In genomic region chr5:96259211-96259772, GRCh38 we compare ENCODE assay signal across 1 cellular context.
TF ChIP-seq lines count a peak whose summit lies in the region.

No MANE protein-coding gene starts in this region.

TF ChIP-seq in HCT116, 20 proteins besides CTCF, POLR2A, EP300 and RAD21 (continued from another document):
- TF ChIP-seq CBX3 (IDR thresholded peaks at IDR 0.05; ENCODE audit: low read depth) (no peak), EZH2 (IDR thresholded peaks at IDR 0.05) (no peak), ELF1 (IDR thresholded peaks at IDR 0.05; ENCODE audit: borderline replicate concordance, low read depth) (no peak), EZH2phosphoT487 (IDR thresholded peaks at IDR 0.05; ENCODE audit: borderline replicate concordance) (no peak), MAX (IDR thresholded peaks at IDR 0.05) (no peak)
